ENCODE assay signal across 25 cellular contexts in the genomic region with DNA sequence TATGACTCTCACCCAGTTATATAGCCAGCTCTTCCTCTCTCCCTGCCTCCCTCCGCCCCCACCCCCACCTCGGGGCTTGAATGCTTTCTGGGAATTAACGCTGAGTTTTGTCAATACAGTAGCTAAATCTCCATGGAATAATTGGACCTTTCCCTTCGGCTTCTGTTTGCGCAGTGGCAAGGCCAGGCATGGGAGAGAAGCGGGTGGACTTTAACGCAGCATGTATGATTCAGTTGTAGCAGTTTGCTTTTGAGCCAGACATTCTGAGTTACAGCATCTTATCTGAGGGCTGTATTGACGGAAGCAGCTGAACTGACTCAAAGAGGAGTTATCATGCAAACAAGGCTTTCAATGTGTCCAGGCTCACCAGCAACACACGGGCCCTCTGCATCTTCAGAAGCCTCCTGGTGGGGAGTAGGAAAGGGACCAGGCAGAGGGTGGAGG.
DNase-seq lines count a peak whose midpoint lies in the region; FAIRE-seq and TF ChIP-seq lines count a peak whose summit lies in the region.
"Had no signal": no experiment of that assay in that cellular context is flagged by ENCODE, and none has a peak within 500 bp of the region (broad histone marks: within the 10 kb centered on the region; RNA-seq: fewer than 3 reads in every experiment).

No MANE protein-coding gene starts in this region.

- peak overlapping the region in 42 of 59 donors; percentile 12 to 86 (median 56) for H3K27ac ChIP-seq in dorsolateral prefrontal cortex
- H3K27ac ChIP-seq: 22Rv1, right lobe of liver, upper lobe of left lung had no signal

- no peak for TF ChIP-seq POLR2A in GM12891 (IDR thresholded peaks at IDR 0.05; ENCODE audit: low read depth, low read length)

- intact Hi-C loops in dorsolateral prefrontal cortex (cut with DNase I) = no loop called here

- no peaks in the 10 kb centered on the region for H3K27me3 ChIP-seq in dorsolateral prefrontal cortex
- H3K27me3 ChIP-seq: right lobe of liver, upper lobe of left lung had no signal

- DNase-seq in DMS153 (lab: John Stamatoyannopoulos, UW) (peak; percentile 55), DMS153 treated with DMSO at 0.1 percent for 48 hours (lab: John Stamatoyannopoulos, UW; ENCODE audit: unreplicated experiment) (no peak), NCI-H1930 (lab: John Stamatoyannopoulos, UW) (peak; percentile 40 to 58), dorsolateral prefrontal cortex (no peak), pons (ENCODE audit: low spot score) (peak; percentile 59), SKM-1 (lab: John Stamatoyannopoulos, UW; ENCODE audit: unreplicated experiment) (no peak), GM12891 (ENCODE audit: insufficient read length, low spot score) (no peak)
- no peak for DNase-seq in activated T-cell treated with anti-CD3 and anti-CD28 coated beads, Interleukin-2, amount 50 U/mL, for 48 hours
- DNase-seq: activated CD4-positive, alpha-beta T cell treated with anti-CD3 and anti-CD28 coated beads for 48 hours; activated naive CD4-positive, alpha-beta T cell treated with anti-CD3 and anti-CD28 coated beads, Interleukin-2, amount 50 U/mL, for 16 hours; CD8-positive, alpha-beta memory T cell; DND-41; foreskin fibroblast; immature natural killer cell; NCI-H1105; NCI-H774; right lobe of liver; SHP77; stimulated activated CD4-positive, alpha-beta T cell treated with anti-CD3 and anti-CD28 coated beads, Interleukin-15, amount 100 ng/mL, for 24 hours; stimulated activated CD8-positive, alpha-beta memory T cell treated with anti-CD3 and anti-CD28 coated beads, Interleukin-4, amount 100 ng/mL, for 48 hours; upper lobe of left lung had no signal

- no peak for TF ChIP-seq CTCF in dorsolateral prefrontal cortex (IDR thresholded peaks at IDR 0.05 in 54 of 56, conservative IDR thresholded peaks at IDR 0.05 in 2 of 56; ENCODE audit: low read depth in 1 of 56, partially characterized antibody in 56 of 56)

- no peak for FAIRE-seq in GM12891 (lab: Jason Lieb, UNC)
- FAIRE-seq: astrocyte, GM19239, TTC549 had no signal

- H3K4me3 ChIP-seq in dorsolateral prefrontal cortex = peak overlapping the region in 2 of 59 donors; percentile 6 to 15
- H3K4me3 ChIP-seq: right lobe of liver, upper lobe of left lung had no signal

TF ChIP-seq in GM12891, 5 proteins besides CTCF, POLR2A, EP300 and RAD21:
- TF ChIP-seq POU2F2 (IDR thresholded peaks at IDR 0.05; ENCODE audit: low read depth, low read length) (no peak), TAF1 (IDR thresholded peaks at IDR 0.05; ENCODE audit: low read depth, low read length) (no peak), SPI1 (IDR thresholded peaks at IDR 0.05; ENCODE audit: low read depth, low read length) (no peak), POLR2AphosphoS5 (IDR thresholded peaks at IDR 0.05; ENCODE audit: low read depth, low read length) (no peak), PAX5 (IDR thresholded peaks at IDR 0.05; ENCODE audit: insufficient read depth, low read length, severe bottlenecking) (no peak)

Comparison
In these comparisons a context has a peak if more than half of its experiments do, and no peak if none do; other contexts are left out.
1. DNase-seq: peak in DMS153 (single experiment), NCI-H1930 (2 of 2) and pons (single experiment); none in DMS153 treated with DMSO at 0.1 percent for 48 hours (single experiment), dorsolateral prefrontal cortex (0 of 10), SKM-1 (single experiment), GM12891 (single experiment) and activated T-cell treated with anti-CD3 and anti-CD28 coated beads, Interleukin-2, amount 50 U/mL, for 48 hours (0 of 2).